ENCODE assay signal across 21 cellular contexts in the genomic region with DNA sequence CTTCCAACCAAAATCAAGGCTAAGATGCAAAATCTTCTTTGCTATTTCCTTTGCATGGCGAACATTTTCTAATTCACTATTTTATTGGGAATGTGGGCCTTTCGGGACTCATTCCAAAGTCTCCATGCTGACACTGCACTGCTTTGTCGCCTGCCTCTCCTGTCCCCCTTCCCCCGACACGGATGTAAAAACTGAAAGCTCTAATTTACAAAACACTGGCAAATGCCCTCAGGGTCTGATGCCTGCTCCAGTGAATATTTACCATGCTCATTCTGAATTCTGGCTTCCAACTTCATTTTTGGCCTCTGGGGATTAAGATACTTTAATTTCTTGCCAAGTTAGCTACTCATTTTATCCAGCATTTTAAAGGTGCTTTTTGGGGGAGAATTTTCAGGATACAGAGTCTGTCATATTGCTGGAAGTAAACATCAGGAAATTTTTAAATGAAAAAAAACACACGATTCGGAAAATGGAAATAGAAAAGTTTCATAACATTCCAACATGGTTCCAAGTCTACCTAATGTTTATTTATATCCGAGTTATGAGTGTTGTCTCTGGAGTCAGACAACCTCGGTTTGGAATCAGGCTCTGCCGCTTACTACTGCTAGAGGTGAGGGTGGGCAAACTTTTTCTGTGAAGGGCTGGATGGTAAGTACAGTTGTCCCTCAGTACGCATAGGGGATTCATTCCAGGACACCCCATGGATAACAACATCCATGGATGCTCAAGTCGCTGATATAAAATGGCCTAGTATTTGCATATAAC. TPM values are rescaled to one million over a fixed set of nuclear protein-coding genes. Genes with fewer than 3 reads are reported as not detected.
DNase-seq lines count a peak whose midpoint lies in the region; ATAC-seq and TF ChIP-seq lines count a peak whose summit lies in the region.
"Had no signal": no experiment of that assay in that cellular context is flagged by ENCODE, and none has a peak within 500 bp of the region (broad histone marks: within the 10 kb centered on the region; RNA-seq: fewer than 3 reads in every experiment).

No MANE protein-coding gene starts in this region.

- intact Hi-C loops in psoas muscle (cut with DNase I), result no loop called here

- peaks cover 32% of the 10 kb centered on the region for H3K4me1 ChIP-seq in HUES48 (ENCODE audit: control insufficient read depth, insufficient read depth, low read length)
- H3K4me1 ChIP-seq in SJCRH30, result peaks cover 28% of the 10 kb centered on the region
- peaks cover 23% of the 10 kb centered on the region for H3K4me1 ChIP-seq in iPS-15b (ENCODE audit: control insufficient read depth, insufficient read depth, low read length)
- H3K4me1 ChIP-seq in psoas muscle, result no peaks in the 10 kb centered on the region
- H3K4me1 ChIP-seq: ascending aorta, testis had no signal

- peak overlapping the region; percentile 8; the same call in 1 of the 2 replicates for H3K9ac ChIP-seq in HUES48 (ENCODE audit: low read depth, low read length)
- no peak overlapping the region for H3K9ac ChIP-seq in iPS-15b (ENCODE audit: low read depth, low read length)

- H3K27me3 ChIP-seq in HUES48 (ENCODE audit: control insufficient read depth, insufficient read depth, low read length) (no peaks in the 10 kb centered on the region), SJCRH30 (no peaks in the 10 kb centered on the region), iPS-15b (ENCODE audit: control insufficient read depth, insufficient read depth, low read length) (no peaks in the 10 kb centered on the region), psoas muscle (ENCODE audit: insufficient read depth in 3 of 3, low read length in 2 of 3) (no peaks in the 10 kb centered on the region)
- H3K27me3 ChIP-seq: ascending aorta, testis had no signal

- 50 to 66% (median 59%) methylated on average over 12 of the region's 12 CpGs for WGBS in psoas muscle, 3 donors

- H3K36me3 ChIP-seq in HUES48 (ENCODE audit: control insufficient read depth, insufficient read depth, low read length), result no peaks in the 10 kb centered on the region
- H3K36me3 ChIP-seq in SJCRH30, result no peaks in the 10 kb centered on the region
- no peaks in the 10 kb centered on the region for H3K36me3 ChIP-seq in iPS-15b (ENCODE audit: control insufficient read depth, insufficient read depth, low read length)
- no peaks in the 10 kb centered on the region for H3K36me3 ChIP-seq in psoas muscle (ENCODE audit: insufficient read depth in 1 of 2, low read depth in 1 of 2)
- H3K36me3 ChIP-seq: ascending aorta had no signal

- DNase-seq in SJCRH30, result peak; percentile 78 to 86
- DNase-seq in renal cortical epithelial cell (ENCODE audit: low read depth), result peak; percentile 24
- DNase-seq in psoas muscle, result no peak
- no peak for DNase-seq in 8988T
- DNase-seq: activated B cell treated with CpG ODN at 0.5 μM for 24 hours; activated CD4-positive, alpha-beta T cell treated with anti-CD3 and anti-CD28 coated beads, Interleukin-2, amount 50 U/mL, for 48 hours; CD4-positive, alpha-beta T cell; left colon; naive thymus-derived CD4-positive, alpha-beta T cell; NCI-H187 treated with DMSO at 0.1 percent for 48 hours; NCI-H774; right cardiac atrium; stimulated activated CD4-positive, alpha-beta T cell treated with anti-CD3 and anti-CD28 coated beads, Interleukin-4, amount 100 ng/mL, for 24 hours; stimulated activated naive CD4-positive, alpha-beta T cell; SW 1271; testis had no signal

- H3K9me3 ChIP-seq in HUES48 (ENCODE audit: control insufficient read depth, insufficient read depth, low read length) (no peaks in the 10 kb centered on the region), SJCRH30 (replicated peaks) (no peaks in the 10 kb centered on the region), iPS-15b (ENCODE audit: control insufficient read depth, insufficient read depth, low read length) (no peaks in the 10 kb centered on the region), psoas muscle (no peaks in the 10 kb centered on the region)
- H3K9me3 ChIP-seq: ascending aorta, testis had no signal

- TF ChIP-seq CTCF in psoas muscle (IDR thresholded peaks at IDR 0.05), result no peak

- 0 out of 2 replicates have a peak overlapping the region, but pooled peaks have one; percentile 7 for H3K4me3 ChIP-seq in HUES48 (ENCODE audit: low read depth, low read length)
- H3K4me3 ChIP-seq in SJCRH30, result peak overlapping the region; percentile 28
- peak overlapping the region; percentile 2 for H3K4me3 ChIP-seq in iPS-15b (ENCODE audit: low read depth, low read length)
- no peak overlapping the region for H3K4me3 ChIP-seq in psoas muscle
- H3K4me3 ChIP-seq: ascending aorta, testis had no signal

- H3K27ac ChIP-seq in HUES48 (ENCODE audit: low read depth, low read length) (peak overlapping the region; percentile 23), SJCRH30 (peak overlapping the region; percentile 32), psoas muscle (no peak overlapping the region)
- H3K27ac ChIP-seq: ascending aorta, testis had no signal

- ATAC-seq in psoas muscle (no peak), HG03039 (IDR thresholded peaks at IDR 0.05; ENCODE audit: unreplicated experiment) (no peak)
- ATAC-seq: activated naive CD4-positive, alpha-beta T cell treated with anti-CD3 and anti-CD28 coated beads, Interleukin-2, amount 50 U/mL, for 72 hours; left colon; naive thymus-derived CD4-positive, alpha-beta T cell; right cardiac atrium had no signal

RNA-seq across cellular contexts. Expression of a gene that starts 14.6 kb away (rescaled TPM):
- total RNA-seq in SJCRH30 (2014; rRNA removed; shearing (Covaris generic)), result 62.0 and 63.1 TPM in 2 replicates
- total RNA-seq in renal cortical epithelial cell, result 0.89 and 3.6 TPM in 2 replicates
- 10 to 100 TPM in 3 of 4 donors, 1 to 10 TPM in 1; 9.5 to 26.8 (median 15.4) TPM for total RNA-seq in psoas muscle
- polyA plus RNA-seq in psoas muscle, result 1 to 10 TPM; 5.9 to 7.4 (median 7.3) TPM
- polyA plus RNA-seq: naive thymus-derived CD4-positive, alpha-beta T cell had no signal

Comparison
In these comparisons a context has a peak if more than half of its experiments do, and no peak if none do; other contexts are left out.
1. DNase-seq: peak in SJCRH30 (2 of 2) and renal cortical epithelial cell (single experiment); none in psoas muscle (0 of 2) and 8988T (single experiment).